ENCODE assay signal across 23 cellular contexts in the genomic region with DNA sequence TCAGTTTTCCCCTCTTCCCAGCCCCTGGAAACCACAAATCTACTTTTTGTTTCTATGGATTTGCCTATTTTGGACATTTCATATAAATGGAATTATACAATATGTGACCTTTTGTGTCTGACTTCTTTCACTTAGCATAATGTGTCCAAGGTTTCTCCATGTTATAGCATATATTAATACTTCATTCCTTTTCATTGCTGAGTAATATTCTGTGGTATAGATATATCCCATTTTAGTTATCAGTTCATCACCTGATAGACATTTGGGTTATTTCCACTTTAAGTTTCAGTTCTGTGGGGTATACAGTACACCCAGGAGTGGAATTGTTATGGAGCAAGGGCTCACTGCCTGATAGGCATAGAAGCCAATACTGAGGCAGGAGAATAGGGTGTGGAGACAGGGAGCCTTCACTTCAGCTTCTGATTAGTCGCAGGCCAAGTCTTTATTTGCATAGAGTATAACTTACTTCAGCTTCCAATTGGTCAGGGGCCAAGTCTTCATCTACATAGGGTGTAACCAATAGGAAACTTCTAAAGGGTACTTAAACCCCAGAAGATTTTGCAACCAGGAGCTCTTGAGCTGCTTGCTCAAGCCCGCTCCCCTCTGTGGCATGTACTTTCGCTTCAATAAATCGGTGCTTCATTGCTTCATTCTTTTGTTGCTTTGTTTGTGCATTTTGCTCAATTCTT. TPM values are rescaled to one million over a fixed set of nuclear protein-coding genes. Genes with fewer than 3 reads are reported as not detected.
DNase-seq lines count a peak whose midpoint lies in the region; ATAC-seq, FAIRE-seq and TF ChIP-seq lines count a peak whose summit lies in the region.
"Had no signal": no experiment of that assay in that cellular context is flagged by ENCODE, and none has a peak within 500 bp of the region (broad histone marks: within the 10 kb centered on the region; RNA-seq: fewer than 3 reads in every experiment).

No MANE protein-coding gene starts in this region.

- no peaks in the 10 kb centered on the region for H3K9me3 Mint-ChIP-seq in endothelial cell (ENCODE audit: unreplicated experiment)

- H3K27me3 ChIP-seq in HUES64 (ENCODE audit: insufficient read depth, low read length), result no peaks in the 10 kb centered on the region
- no peaks in the 10 kb centered on the region for H3K27me3 ChIP-seq in HepG2 (ENCODE audit: control insufficient read depth in 1 of 2, insufficient read depth in 2 of 2, low read length in 2 of 2)
- H3K27me3 ChIP-seq: neutrophil, uterus had no signal

- H3K27ac Mint-ChIP-seq in endothelial cell (ENCODE audit: unreplicated experiment), result no peak overlapping the region
- H3K27ac Mint-ChIP-seq: activated CD4-positive, alpha-beta memory T cell treated with anti-CD3 and anti-CD28 coated beads for 36 hours; activated naive CD4-positive, alpha-beta T cell treated with anti-CD3 and anti-CD28 coated beads for 36 hours; activated T-cell treated with anti-CD3 and anti-CD28 coated beads, Interleukin-2, amount 50 U/mL, for 24 hours; CD4-positive, CD25-positive, alpha-beta regulatory T cell had no signal

- no peak for TF ChIP-seq RAD21 in HepG2 (CRISPR knock-in tag; IDR thresholded peaks at IDR 0.05)

- DNase-seq in Caki2 (ENCODE audit: low read depth) (peak; percentile 44), SIG-M5 treated with dmso at 0.1 percent for 504 hours (lab: John Stamatoyannopoulos, UW; ENCODE audit: unreplicated experiment) (peak; percentile 99), HepG2 (ENCODE audit: low spot score) (peak; percentile 53), DMS153 (lab: John Stamatoyannopoulos, UW) (no peak), DMS79 treated with DMSO at 0.1 percent for 48 hours (lab: John Stamatoyannopoulos, UW) (no peak), endothelial cell (ENCODE audit: low spot score) (no peak)
- DNase-seq: activated CD4-positive, alpha-beta memory T cell treated with anti-CD3 and anti-CD28 coated beads for 36 hours; activated naive CD4-positive, alpha-beta T cell treated with anti-CD3 and anti-CD28 coated beads for 36 hours; activated T-cell treated with anti-CD3 and anti-CD28 coated beads, Interleukin-2, amount 50 U/mL, for 24 hours; CD4-positive, CD25-positive, alpha-beta regulatory T cell; central memory CD4-positive, alpha-beta T cell; dorsolateral prefrontal cortex; EL; left ventricle myocardium inferior; NCI-H1417 treated with DMSO at 0.1 percent for 48 hours; stimulated activated CD4-positive, alpha-beta T cell treated with anti-CD3 and anti-CD28 coated beads, Interleukin-4, amount 100 ng/mL, for 1 hour; T-helper 1 cell; uterus had no signal

- peak; percentile 77 for ATAC-seq in HepG2
- no peak for ATAC-seq in GM18520 (IDR thresholded peaks at IDR 0.05; ENCODE audit: unreplicated experiment)

- no peak overlapping the region for H3K4me3 ChIP-seq in HUES64 (ENCODE audit: low read length)
- 0 out of 6 replicates have a peak overlapping the region, but pooled peaks of 1 of the 3 experiments have one; percentile 0 for H3K4me3 ChIP-seq in HepG2 (replicated peaks in 1 of 3; ENCODE audit: insufficient read depth in 1 of 3, low read depth in 2 of 3, low read length in 3 of 3)
- H3K4me3 ChIP-seq: dorsolateral prefrontal cortex, esophagus muscularis mucosa, left ventricle myocardium inferior, smooth muscle cell, uterus had no signal

- H4K20me1 ChIP-seq in HepG2 (ENCODE audit: insufficient read depth, low read length), result no peaks in the 10 kb centered on the region

- H3K4me1 ChIP-seq in HUES64 (ENCODE audit: insufficient read depth, low read length) (peaks cover 10% of the 10 kb centered on the region), HepG2 (ENCODE audit: insufficient read depth, low read length) (peaks cover 16% of the 10 kb centered on the region)
- H3K4me1 ChIP-seq: uterus had no signal

- H3K27ac ChIP-seq in HUES64 (ENCODE audit: low read depth, low read length), result peak overlapping the region; percentile 99; the same call in 1 of the 2 replicates
- no peak overlapping the region for H3K27ac ChIP-seq in HepG2 (ENCODE audit: extremely low read length, insufficient read depth, low read length)
- H3K27ac ChIP-seq: dorsolateral prefrontal cortex, esophagus muscularis mucosa, left ventricle myocardium inferior, neutrophil, uterus had no signal

- intact Hi-C loops in HepG2 (cut with micrococcal nuclease; ENCODE audit: unreplicated experiment), result loop anchor here (10.0 kb wide), 1 partner anchor 493 kb away; a partner anchor contains a TSS

- BruUV-seq in HepG2 (replicated peaks; lab: Mats Ljungman, UMichigan), result no TSS peak

- H3K4me2 ChIP-seq in HepG2 (ENCODE audit: low read depth, low read length), result peak overlapping the region; percentile 57
- H3K4me2 ChIP-seq: smooth muscle cell had no signal

- peaks cover 2% of the 10 kb centered on the region for H3K4me1 Mint-ChIP-seq in endothelial cell (ENCODE audit: unreplicated experiment)

- H2AFZ ChIP-seq in HepG2 (ENCODE audit: low read length), result no peak overlapping the region

- peaks cover 2% of the 10 kb centered on the region for H3K27me3 Mint-ChIP-seq in endothelial cell (ENCODE audit: unreplicated experiment)
- H3K27me3 Mint-ChIP-seq: activated CD4-positive, alpha-beta memory T cell treated with anti-CD3 and anti-CD28 coated beads for 36 hours; activated T-cell treated with anti-CD3 and anti-CD28 coated beads, Interleukin-2, amount 50 U/mL, for 24 hours had no signal

- H3K79me2 ChIP-seq in HepG2 (ENCODE audit: insufficient read depth, low read length), result no peaks in the 10 kb centered on the region

- in situ Hi-C loops in Caki2 (cut with HindIII; ENCODE audit: low pct_unique_long_range_greater_than_20kb, low sequenced_read_pairs) (no loop called here), HepG2 (cut with HindIII; ENCODE audit: extremely low pct_ligation_motif_present, low pct_unique_long_range_greater_than_20kb) (no loop called here)

- H3K9me3 ChIP-seq in HUES64 (ENCODE audit: insufficient read depth, low read depth, low read length) (peaks cover 16% of the 10 kb centered on the region), HepG2 (ENCODE audit: low read length) (peaks cover 5% of the 10 kb centered on the region)
- H3K9me3 ChIP-seq: neutrophil, uterus had no signal

- H3K36me3 ChIP-seq in HUES64 (ENCODE audit: insufficient read depth, low read length) (no peaks in the 10 kb centered on the region), HepG2 (replicated peaks in 1 of 2; ENCODE audit: control insufficient read depth in 1 of 2, insufficient read depth in 2 of 2, low read length in 2 of 2) (no peaks in the 10 kb centered on the region)
- H3K36me3 ChIP-seq: esophagus muscularis mucosa, left ventricle myocardium inferior, neutrophil, uterus had no signal

- H3K4me3 Mint-ChIP-seq in endothelial cell (ENCODE audit: unreplicated experiment), result no peak overlapping the region
- H3K4me3 Mint-ChIP-seq: activated CD4-positive, alpha-beta memory T cell treated with anti-CD3 and anti-CD28 coated beads for 36 hours; activated naive CD4-positive, alpha-beta T cell treated with anti-CD3 and anti-CD28 coated beads for 36 hours; activated T-cell treated with anti-CD3 and anti-CD28 coated beads, Interleukin-2, amount 50 U/mL, for 24 hours; CD4-positive, CD25-positive, alpha-beta regulatory T cell had no signal

- TF ChIP-seq POLR2A in HepG2 (IDR thresholded peaks at IDR 0.05; ENCODE audit: insufficient read depth in 1 of 2, low read depth in 2 of 2, low read length in 2 of 2), result no peak

- TF ChIP-seq CTCF in HepG2 (CRISPR knock-in tag; IDR thresholded peaks at IDR 0.05) (no peak), endothelial cell (IDR thresholded peaks at IDR 0.05; ENCODE audit: unreplicated experiment) (no peak)

- WGBS in HUES64, result 73% methylated on average over 4 of the region's 4 CpGs
- WGBS in HepG2 (ENCODE audit: low lambda C conversion rate), result 13% methylated on average over 4 of the region's 4 CpGs

- no peak for TF ChIP-seq EP300 in HepG2 (IDR thresholded peaks at IDR 0.05; ENCODE audit: low read depth in 2 of 2, low read length in 2 of 2)
- TF ChIP-seq EP300 in HepG2 (CRISPR knock-in tag; IDR thresholded peaks at IDR 0.05; ENCODE audit: borderline replicate concordance), result no peak

- POLR2A ChIA-PET in HepG2 (lab: Yijun Ruan, JAX), result interaction anchor here (1.4 kb wide), 1 partner anchor 8 kb away, joined by 9 read pairs; a partner anchor contains a TSS

- no peak for FAIRE-seq in HepG2 (lab: Jason Lieb, UNC)

- no peak overlapping the region for H3K9ac ChIP-seq in HUES64 (ENCODE audit: low read depth, low read length)
- no peak overlapping the region for H3K9ac ChIP-seq in HepG2 (ENCODE audit: insufficient read depth, low read depth, low read length)

- CTCF ChIA-PET in HepG2 (lab: Yijun Ruan, JAX; ENCODE audit: low intra/inter-chr PET ratio, low total read pairs), result no interaction called here

- peaks cover 5% of the 10 kb centered on the region for H3K36me3 Mint-ChIP-seq in endothelial cell (ENCODE audit: low read depth, unreplicated experiment)

RNA-seq across cellular contexts. Expression of a gene that starts 8.3 kb away (rescaled TPM):
- 16.7 and 17.5 TPM in 2 replicates for total RNA-seq in Caki2 (2014; rRNA removed; shearing (Covaris generic); ENCODE audit: low replicate concordance)
- 34.7 TPM for polyA plus RNA-seq in HUES64 (2013, experiment 1 of 2)
- 31.4 TPM for polyA plus RNA-seq in HUES64 (2013, experiment 2 of 2)
- total RNA-seq in HepG2 (2016; rRNA removed; fragmentation: Illumina TruSeq; extraction: Trizol) (18.2 and 21.0 TPM in 2 replicates), endothelial cell (ENCODE audit: unreplicated experiment) (44.5 TPM)
- total RNA-seq in HepG2 (2016; cell fraction: cytosol; rRNA removed; fragmentation: Illumina TruSeq; extraction: Trizol; ENCODE audit: low read depth), result 7.4 and 8.8 TPM in 2 replicates
- 21.2 and 22.7 TPM in 2 replicates for total RNA-seq in HepG2 (2016; cell fraction: insoluble cytoplasmic fraction; rRNA removed; fragmentation: Illumina TruSeq; extraction: Trizol)
- 10.7 and 11.3 TPM in 2 replicates for total RNA-seq in HepG2 (2016; cell fraction: membrane; rRNA removed; fragmentation: Illumina TruSeq; extraction: Trizol)
- total RNA-seq in HepG2 (2016; cell fraction: nucleus; rRNA removed; fragmentation: Illumina TruSeq; extraction: Trizol), result 35.2 and 36.4 TPM in 2 replicates
- polyA plus RNA-seq in HepG2 (2011; rRNA removed), result 7.6 and 8.3 TPM in 2 replicates
- polyA plus RNA-seq in HepG2 (2011; cell fraction: cytosol; rRNA removed), result 4.7 and 6.7 TPM in 2 replicates
- 7.7 and 8.8 TPM in 2 replicates for polyA plus RNA-seq in HepG2 (2011; cell fraction: nucleus; rRNA removed)
- 8.4 and 8.9 TPM in 2 replicates for polyA plus RNA-seq in HepG2 (2012)
- 4.2 and 5.2 TPM in 2 replicates for polyA plus RNA-seq in HepG2 (2016; cell fraction: cytosol; fragmentation: Illumina TruSeq; extraction: Trizol; ENCODE audit: low read depth)
- 17.3 and 18.5 TPM in 2 replicates for polyA plus RNA-seq in HepG2 (2016; cell fraction: insoluble cytoplasmic fraction; fragmentation: Illumina TruSeq; extraction: Trizol; ENCODE audit: low read depth)
- polyA plus RNA-seq in HepG2 (2016; cell fraction: membrane; fragmentation: Illumina TruSeq; extraction: Trizol; ENCODE audit: low read depth), result 6.9 and 8.0 TPM in 2 replicates
- 24.4 and 33.8 TPM in 2 replicates for polyA plus RNA-seq in HepG2 (2016; cell fraction: nucleus; fragmentation: Illumina TruSeq; extraction: Trizol; ENCODE audit: insufficient read depth, low read depth)
- 7.1 and 34.1 TPM in 2 replicates for polyA minus RNA-seq in HepG2 (2011; rRNA and poly(A)+ RNA removed; ENCODE audit: low replicate concordance)
- polyA minus RNA-seq in HepG2 (2011; cell fraction: cytosol; rRNA and poly(A)+ RNA removed), result 6.9 and 7.8 TPM in 2 replicates
- polyA minus RNA-seq in HepG2 (2011; cell fraction: nucleus; rRNA and poly(A)+ RNA removed), result 32.3 and 38.8 TPM in 2 replicates

RNA-seq across cellular contexts. Expression of a gene that starts 18.4 kb away (rescaled TPM):
- 60.4 and 117 TPM in 2 replicates for total RNA-seq in Caki2 (2014; rRNA removed; shearing (Covaris generic); ENCODE audit: low replicate concordance)
- 83.0 TPM for polyA plus RNA-seq in HUES64 (2013, experiment 1 of 2)
- 83.4 TPM for polyA plus RNA-seq in HUES64 (2013, experiment 2 of 2)
- total RNA-seq in HepG2 (2016; rRNA removed; fragmentation: Illumina TruSeq; extraction: Trizol), result 30.3 and 51.8 TPM in 2 replicates
- total RNA-seq in HepG2 (2016; cell fraction: cytosol; rRNA removed; fragmentation: Illumina TruSeq; extraction: Trizol; ENCODE audit: low read depth), result 22.2 and 22.5 TPM in 2 replicates
- total RNA-seq in HepG2 (2016; cell fraction: insoluble cytoplasmic fraction; rRNA removed; fragmentation: Illumina TruSeq; extraction: Trizol), result 35.5 and 50.0 TPM in 2 replicates
- 23.2 and 27.4 TPM in 2 replicates for total RNA-seq in HepG2 (2016; cell fraction: membrane; rRNA removed; fragmentation: Illumina TruSeq; extraction: Trizol)
- total RNA-seq in HepG2 (2016; cell fraction: nucleus; rRNA removed; fragmentation: Illumina TruSeq; extraction: Trizol), result 36.2 and 41.0 TPM in 2 replicates
- polyA plus RNA-seq in HepG2 (2011; rRNA removed), result 50.4 and 52.9 TPM in 2 replicates
- 35.6 and 59.3 TPM in 2 replicates for polyA plus RNA-seq in HepG2 (2011; cell fraction: cytosol; rRNA removed)
- 15.6 and 17.8 TPM in 2 replicates for polyA plus RNA-seq in HepG2 (2011; cell fraction: nucleus; rRNA removed)
- 43.8 and 59.5 TPM in 2 replicates for polyA plus RNA-seq in HepG2 (2012)
- 22.0 and 24.7 TPM in 2 replicates for polyA plus RNA-seq in HepG2 (2016; cell fraction: cytosol; fragmentation: Illumina TruSeq; extraction: Trizol; ENCODE audit: low read depth)
- polyA plus RNA-seq in HepG2 (2016; cell fraction: insoluble cytoplasmic fraction; fragmentation: Illumina TruSeq; extraction: Trizol; ENCODE audit: low read depth), result 31.4 and 34.0 TPM in 2 replicates
- 22.1 and 23.7 TPM in 2 replicates for polyA plus RNA-seq in HepG2 (2016; cell fraction: membrane; fragmentation: Illumina TruSeq; extraction: Trizol; ENCODE audit: low read depth)
- 73.2 and 75.9 TPM in 2 replicates for polyA plus RNA-seq in HepG2 (2016; cell fraction: nucleus; fragmentation: Illumina TruSeq; extraction: Trizol; ENCODE audit: insufficient read depth, low read depth)
- polyA minus RNA-seq in HepG2 (2011; rRNA and poly(A)+ RNA removed; ENCODE audit: low replicate concordance), result 26.3 and 42.7 TPM in 2 replicates
- polyA minus RNA-seq in HepG2 (2011; cell fraction: cytosol; rRNA and poly(A)+ RNA removed), result 7.6 and 13.7 TPM in 2 replicates
- polyA minus RNA-seq in HepG2 (2011; cell fraction: nucleus; rRNA and poly(A)+ RNA removed), result 13.1 and 13.3 TPM in 2 replicates
- total RNA-seq in endothelial cell (ENCODE audit: unreplicated experiment), result 59.9 TPM

Comparison
In these comparisons a context has a peak if more than half of its experiments do, and no peak if none do; other contexts are left out.
1. DNase-seq: peak in Caki2 (single experiment), SIG-M5 treated with dmso at 0.1 percent for 504 hours (single experiment) and HepG2 (single experiment); none in DMS153 (single experiment), DMS79 treated with DMSO at 0.1 percent for 48 hours (single experiment) and endothelial cell (single experiment).